In the genomic region with DNA sequence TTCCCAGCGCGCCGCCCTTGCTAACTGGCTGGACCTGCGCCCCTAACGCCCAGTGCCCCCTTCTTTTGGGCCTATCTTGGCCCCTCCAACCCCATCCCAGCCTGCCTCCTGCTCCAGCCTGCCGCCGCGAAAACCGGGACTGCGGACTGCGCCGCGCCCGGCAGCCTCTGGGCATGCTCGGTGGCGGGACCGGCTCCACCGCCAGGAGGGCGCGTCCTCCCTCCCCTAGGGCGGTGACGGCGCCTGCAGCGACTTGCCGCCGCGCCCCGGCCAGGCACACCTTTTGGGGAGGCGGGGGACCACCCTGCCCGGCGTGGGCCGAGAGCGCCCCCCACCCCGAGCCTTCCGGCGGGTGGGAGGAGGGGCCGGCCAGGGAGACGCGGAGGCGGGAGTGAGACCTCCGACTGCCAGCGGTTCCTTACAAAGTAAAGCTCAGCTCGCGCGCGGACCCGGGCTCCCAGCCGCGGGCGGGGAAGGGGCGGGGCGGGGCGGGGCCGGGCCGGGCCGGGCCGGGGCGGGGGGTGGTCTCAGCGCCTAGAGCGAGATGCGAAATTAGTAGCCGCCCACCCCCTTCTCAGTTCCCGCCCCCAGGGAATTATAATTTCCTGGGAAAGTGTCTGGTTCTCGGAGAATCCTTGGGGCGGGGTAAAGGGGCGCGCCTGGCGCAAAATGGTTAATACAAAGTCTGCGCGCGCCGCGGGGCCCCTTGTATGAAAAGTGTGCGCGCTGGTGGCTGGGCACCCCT, we compare ENCODE assay signal across 8 cellular contexts.
DNase-seq lines count a peak whose midpoint lies in the region; ATAC-seq and TF ChIP-seq lines count a peak whose summit lies in the region.

No MANE protein-coding gene starts in this region.

- H3K27me3 ChIP-seq in muscle layer of colon (ENCODE audit: control insufficient read depth in 1 of 2, insufficient read depth in 2 of 2, low read length in 2 of 2) (no peaks in the 10 kb centered on the region), upper lobe of left lung (no peaks in the 10 kb centered on the region)

- TF ChIP-seq CTCF in AG10803 (conservative IDR thresholded peaks at IDR 0.05; ENCODE audit: low read length) (0 out of 2 replicates have a peak, but pooled peaks have one; percentile 7), WI38 (IDR thresholded peaks at IDR 0.05; ENCODE audit: low read depth, low read length) (no peak), upper lobe of left lung (IDR thresholded peaks at IDR 0.05) (peak; percentile 30 to 89 (median 64))

- WGBS in upper lobe of left lung, 2 donors: 0% methylated on average over 19 to 43 of the region's 75 CpGs

- TF ChIP-seq POLR2A in upper lobe of left lung (IDR thresholded peaks at IDR 0.05): peak in 3 of 4 donors; percentile 37 to 80 (median 77)

- H3K4me1 ChIP-seq in muscle layer of colon (ENCODE audit: insufficient read depth, low read length) (peaks cover 41% of the 10 kb centered on the region), upper lobe of left lung (peaks cover 16 to 49% (median 29%) of the 10 kb centered on the region in 4 donors)

- H3K36me3 ChIP-seq in muscle layer of colon (ENCODE audit: insufficient read depth, low read length) (peaks cover 6% of the 10 kb centered on the region), upper lobe of left lung (no peaks in the 10 kb centered on the region)

- H3K27ac ChIP-seq in muscle layer of colon (ENCODE audit: low read depth, low read length) (peak overlapping the region; percentile 97), upper lobe of left lung (peak overlapping the region; percentile 89 to 94 (median 92))

- peak overlapping the region; percentile 88 for H3K9ac ChIP-seq in muscle layer of colon (ENCODE audit: low read length)

- H3K4me3 ChIP-seq in AG10803 (ENCODE audit: low read length): peak overlapping the region; percentile 85
- H3K4me3 ChIP-seq in WI38 (ENCODE audit: low read depth, low read length): peak overlapping the region; percentile 77
- H3K4me3 ChIP-seq in muscle layer of colon (ENCODE audit: low read depth in 1 of 2, low read length in 2 of 2): peak overlapping the region; percentile 72 to 96
- H3K4me3 ChIP-seq in upper lobe of left lung: peak overlapping the region; percentile 52 to 86 (median 78)

- ATAC-seq in GM18502 (IDR thresholded peaks at IDR 0.05; ENCODE audit: poor library complexity, unreplicated experiment) (peak; percentile 79), HG02885 (IDR thresholded peaks at IDR 0.05; ENCODE audit: poor library complexity, unreplicated experiment) (peak; percentile 84), esophagus mucosa (peak; percentile 70), upper lobe of left lung (ENCODE audit: low FRiP score in 2 of 2) (peak; percentile 78 to 81)

- TF ChIP-seq EP300 in upper lobe of left lung (IDR thresholded peaks at IDR 0.05): no peak

- no peaks in the 10 kb centered on the region for H3K9me3 ChIP-seq in muscle layer of colon (ENCODE audit: low read length)
- H3K9me3 ChIP-seq in upper lobe of left lung: no peaks in the 10 kb centered on the region

- peak; percentile 83 for DNase-seq in AG10803 (ENCODE audit: low read depth)
- DNase-seq in NCI-H1930 (lab: John Stamatoyannopoulos, UW): peak; percentile 90 to 91
- peak; percentile 74 to 94 for DNase-seq in upper lobe of left lung

Comparison
In these comparisons a context has a peak if more than half of its experiments do, and no peak if none do; other contexts are left out.
1. Peak in every context shown above with its lines: DNase-seq, ATAC-seq, H3K4me3 ChIP-seq and H3K27ac ChIP-seq.